In genomic region chr2:195664528-195664927, GRCh38 we compare ENCODE assay signal across 12 cellular contexts. TPM values are rescaled to one million over a fixed set of nuclear protein-coding genes. Genes with fewer than 3 reads are reported as not detected.
DNase-seq lines count a peak whose midpoint lies in the region; ATAC-seq and TF ChIP-seq lines count a peak whose summit lies in the region.
"Had no signal": no experiment of that assay in that cellular context is flagged by ENCODE, and none has a peak within 500 bp of the region (broad histone marks: within the 10 kb centered on the region; RNA-seq: fewer than 3 reads in every experiment).

No MANE protein-coding gene starts in this region.

- no CpG with 5 or more reads among the region's 1 CpG for WGBS in H9 (ENCODE audit: extremely low coverage, insufficient read length, low lambda C conversion rate)

- H3K36me3 ChIP-seq in GM23338 (ENCODE audit: insufficient read depth): no peaks in the 10 kb centered on the region
- H3K36me3 ChIP-seq: neural progenitor cell had no signal

- no peaks in the 10 kb centered on the region for H3K23me2 ChIP-seq in H9 (ENCODE audit: insufficient read length, low read depth, low read length, poor library complexity, severe bottlenecking)

- no peak overlapping the region for H3K23ac ChIP-seq in H9 (ENCODE audit: insufficient read length, low read depth, low read length)

- ATAC-seq in naive B cell (ENCODE audit: low read depth in 2 of 2) (no peak), GM21381 (IDR thresholded peaks at IDR 0.05; ENCODE audit: unreplicated experiment) (no peak), GM23338 (no peak)
- ATAC-seq: stimulated activated effector memory CD8-positive, alpha-beta T cell treated with anti-CD3 and anti-CD28 coated beads, Interleukin-12 subunit alpha, Interleukin-12 subunit beta, amount 100 ng/mL, for 72 hours had no signal

- H4K91ac ChIP-seq in H9 (ENCODE audit: insufficient read length, low read depth, low read length): no peak overlapping the region

- H3K4me3 Mint-ChIP-seq in H9 (no peak overlapping the region), naive B cell (no peak overlapping the region), GM23338 (no peak overlapping the region)
- no peak overlapping the region for H3K4me3 Mint-ChIP-seq in activated naive CD8-positive, alpha-beta T cell treated with anti-CD3 and anti-CD28 coated beads for 36 hours
- H3K4me3 Mint-ChIP-seq: neural progenitor cell; stimulated activated effector memory CD8-positive, alpha-beta T cell treated with anti-CD3 and anti-CD28 coated beads, Interleukin-12 subunit alpha, Interleukin-12 subunit beta, amount 100 ng/mL, for 72 hours had no signal

- no peaks in the 10 kb centered on the region for H3K9me2 ChIP-seq in GM23338 (ENCODE audit: insufficient read depth)

- no peak overlapping the region for H3T11ph ChIP-seq in H9 (ENCODE audit: low read length)

- H3K18ac ChIP-seq in H9 (ENCODE audit: insufficient read length, low read depth, low read length): no peak overlapping the region

- H2BK12ac ChIP-seq in H9 (ENCODE audit: insufficient read length, low read depth, low read length): no peak overlapping the region

- H3K79me2 ChIP-seq in H9 (ENCODE audit: insufficient read depth, low read length): peaks cover 18% of the 10 kb centered on the region; the same call in 1 of the 2 replicates
- peaks cover 100% of the 10 kb centered on the region for H3K79me2 ChIP-seq in GM23338 (replicated peaks; ENCODE audit: insufficient read depth)

- no peak overlapping the region for H2BK20ac ChIP-seq in H9 (ENCODE audit: low read depth, low read length, poor library complexity, severe bottlenecking)

- peak overlapping the region in 1 of 3 experiments; percentile 62; a peak in 1 of 7 replicates for H3K27ac Mint-ChIP-seq in H9
- H3K27ac Mint-ChIP-seq in activated naive CD8-positive, alpha-beta T cell treated with anti-CD3 and anti-CD28 coated beads for 36 hours: peak overlapping the region; percentile 65
- H3K27ac Mint-ChIP-seq in naive B cell: peak overlapping the region in 4 of 6 donors; percentile 53 to 89 (median 80)
- H3K27ac Mint-ChIP-seq in GM23338: no peak overlapping the region
- H3K27ac Mint-ChIP-seq: neural progenitor cell; stimulated activated effector memory CD8-positive, alpha-beta T cell treated with anti-CD3 and anti-CD28 coated beads, Interleukin-12 subunit alpha, Interleukin-12 subunit beta, amount 100 ng/mL, for 72 hours had no signal

- H4K20me1 ChIP-seq in H9 (ENCODE audit: control insufficient read depth, insufficient read depth, insufficient read length) (no peaks in the 10 kb centered on the region), GM23338 (replicated peaks; ENCODE audit: insufficient read depth) (peaks cover 24% of the 10 kb centered on the region; the same call in 1 of the 2 replicates)

- no peak overlapping the region for H3K4me2 ChIP-seq in H9 (ENCODE audit: insufficient read depth, insufficient read length, low read length)
- H3K4me2 ChIP-seq in GM23338: no peak overlapping the region
- H3K4me2 ChIP-seq: neural progenitor cell had no signal

- H3K4me1 Mint-ChIP-seq in H9 (peaks cover 28 to 32% of the 10 kb centered on the region in 2 experiments), naive B cell (peaks cover 34 to 73% (median 45%) of the 10 kb centered on the region in 3 donors), GM23338 (peaks cover 35% of the 10 kb centered on the region)
- H3K4me1 Mint-ChIP-seq in activated naive CD8-positive, alpha-beta T cell treated with anti-CD3 and anti-CD28 coated beads for 36 hours: peaks cover 56% of the 10 kb centered on the region

- no peaks in the 10 kb centered on the region for H3K4me1 ChIP-seq in H9 (ENCODE audit: insufficient read depth, low read length)
- peaks cover 13% of the 10 kb centered on the region for H3K4me1 ChIP-seq in GM23338 (ENCODE audit: insufficient read depth)

- H3K27me3 ChIP-seq in H9 (ENCODE audit: insufficient read depth, low read length): no peaks in the 10 kb centered on the region
- no peaks in the 10 kb centered on the region for H3K27me3 ChIP-seq in GM23338 (ENCODE audit: insufficient read depth)
- H3K27me3 ChIP-seq: neural progenitor cell had no signal

- H3K56ac ChIP-seq in H9 (ENCODE audit: insufficient read length, low read depth, low read length): no peak overlapping the region

- H3K4me3 ChIP-seq in GM23338: no peak overlapping the region
- H3K4me3 ChIP-seq: neural progenitor cell had no signal

- DNase-seq in DMS53 (lab: John Stamatoyannopoulos, UW) (peak; percentile 3), DMS53 treated with DMSO at 0.1 percent for 48 hours (lab: John Stamatoyannopoulos, UW; ENCODE audit: unreplicated experiment) (no peak), H9 (no peak), naive B cell (no peak), SKM-1 treated with dmso at 0.1 percent for 144 hours (lab: John Stamatoyannopoulos, UW; ENCODE audit: unreplicated experiment) (no peak), GM23338 (ENCODE audit: low spot score) (no peak)
- no peak for DNase-seq in activated naive CD8-positive, alpha-beta T cell treated with anti-CD3 and anti-CD28 coated beads for 36 hours
- DNase-seq: NCI-H510A had no signal

- no peaks in the 10 kb centered on the region for H3F3A ChIP-seq in GM23338 (replicated peaks; ENCODE audit: low read depth)

- H2AFZ ChIP-seq in H9 (ENCODE audit: low read length) (no peak overlapping the region), GM23338 (no peak overlapping the region)
- H2AFZ ChIP-seq: neural progenitor cell had no signal

- no peak overlapping the region for H3K14ac ChIP-seq in H9 (ENCODE audit: insufficient read depth, low read length)

- no peak overlapping the region for H2AK5ac ChIP-seq in H9 (ENCODE audit: insufficient read length, low read length)

- no peak overlapping the region for H3K4ac ChIP-seq in H9 (ENCODE audit: low read depth, low read length)

- TF ChIP-seq CTCF in H9 (conservative IDR thresholded peaks at IDR 0.05) (peak; percentile 28; the same call in 2 of the 3 replicates), GM23338 (conservative IDR thresholded peaks at IDR 0.05; ENCODE audit: low read depth in 2 of 2) (no peak; a peak in 1 of 4 replicates)

- H3K79me1 ChIP-seq in H9 (ENCODE audit: insufficient read depth, low read depth, low read length, poor library complexity, severe bottlenecking): no peaks in the 10 kb centered on the region

- H3K9me3 Mint-ChIP-seq in H9 (no peaks in the 10 kb centered on the region), naive B cell (no peaks in the 10 kb centered on the region), GM23338 (no peaks in the 10 kb centered on the region)
- H3K9me3 Mint-ChIP-seq in activated naive CD8-positive, alpha-beta T cell treated with anti-CD3 and anti-CD28 coated beads for 36 hours: no peaks in the 10 kb centered on the region
- H3K9me3 Mint-ChIP-seq: neural progenitor cell; stimulated activated effector memory CD8-positive, alpha-beta T cell treated with anti-CD3 and anti-CD28 coated beads, Interleukin-12 subunit alpha, Interleukin-12 subunit beta, amount 100 ng/mL, for 72 hours had no signal

- H3K9ac ChIP-seq in H9 (ENCODE audit: extremely low read depth, insufficient read length, low read length): no peak overlapping the region
- H3K9ac ChIP-seq: neural progenitor cell had no signal

- H3K9me3 ChIP-seq in H9 (ENCODE audit: control insufficient read depth, low read depth, low read length): no peaks in the 10 kb centered on the region

- H4K5ac ChIP-seq in H9 (ENCODE audit: insufficient read length, low read depth, low read length): no peak overlapping the region

- no peak overlapping the region for H4K8ac ChIP-seq in H9 (replicated peaks; ENCODE audit: insufficient read length, low read depth, low read length)

- no peaks in the 10 kb centered on the region for H3K27me3 Mint-ChIP-seq in H9 (ENCODE audit: low read depth)
- H3K27me3 Mint-ChIP-seq in activated naive CD8-positive, alpha-beta T cell treated with anti-CD3 and anti-CD28 coated beads for 36 hours: no peaks in the 10 kb centered on the region
- no peaks in the 10 kb centered on the region for H3K27me3 Mint-ChIP-seq in naive B cell
- peaks cover 1% of the 10 kb centered on the region for H3K27me3 Mint-ChIP-seq in GM23338 (ENCODE audit: insufficient read depth, low read depth, poor library complexity)

- H2BK120ac ChIP-seq in H9 (ENCODE audit: low read depth, low read length, poor library complexity, severe bottlenecking): no peak overlapping the region

- H3K36me3 Mint-ChIP-seq in H9 (ENCODE audit: insufficient read depth in 1 of 3, low read depth in 3 of 3) (peaks cover 0 to 3% (median 0%) of the 10 kb centered on the region in 3 experiments; a peak in 1 of 7 replicates), naive B cell (peaks cover 0 to under 1% of the 10 kb centered on the region in 2 donors), GM23338 (ENCODE audit: low read depth) (no peaks in the 10 kb centered on the region)
- peaks cover 11% of the 10 kb centered on the region for H3K36me3 Mint-ChIP-seq in activated naive CD8-positive, alpha-beta T cell treated with anti-CD3 and anti-CD28 coated beads for 36 hours
- H3K36me3 Mint-ChIP-seq: neural progenitor cell had no signal

- no peak overlapping the region for H3K27ac ChIP-seq in H9 (ENCODE audit: insufficient read length, low read depth, low read length)
- no peak overlapping the region for H3K27ac ChIP-seq in GM23338 (ENCODE audit: low read depth)
- H3K27ac ChIP-seq: epithelial cell of prostate, neural progenitor cell had no signal

- no peak overlapping the region for H2BK5ac ChIP-seq in H9 (ENCODE audit: insufficient read length, low read length)

- no peak overlapping the region for H2BK15ac ChIP-seq in H9 (ENCODE audit: low read depth, low read length)

TF ChIP-seq in GM23338, 12 proteins besides CTCF, POLR2A, EP300 and RAD21 (continues in another document):
- no peak for TF ChIP-seq ZNF114 (CRISPR knock-in tag; IDR thresholded peaks at IDR 0.05)

RNA-seq across cellular contexts. Expression of gene SLC39A10, which starts 7.5 kb away (rescaled TPM):
- 156 and 161 TPM in 2 replicates for total RNA-seq in H9 (2021)
- 10 to 100 TPM; 21.2 to 23.4 TPM for total RNA-seq in activated naive CD8-positive, alpha-beta T cell treated with anti-CD3 and anti-CD28 coated beads for 36 hours
- polyA plus RNA-seq in naive B cell (ENCODE audit: low read depth in 6 of 6) (10 to 100 TPM; 14.8 to 24.4 (median 20.7) TPM), GM23338 (2016; fragmentation: Nextera tagmentation; extraction: Ambion mirVana) (344 and 356 TPM in 2 replicates)
- total RNA-seq in GM23338 (2014; rRNA removed; shearing (Covaris generic)): 261 and 263 TPM in 2 replicates
